1 cellular context compared by ENCODE assay signal in genomic region chr14:54453990-54454389, GRCh38. TPM values are rescaled to one million over a fixed set of nuclear protein-coding genes. Genes with fewer than 3 reads are reported as not detected.
"Had no signal": no experiment of that assay in that cellular context is flagged by ENCODE, and none has a peak within 500 bp of the region (broad histone marks: within the 10 kb centered on the region; RNA-seq: fewer than 3 reads in every experiment).

No MANE protein-coding gene starts in this region.

RNA-seq across cellular contexts. Expression of gene CDKN3, which starts 57.2 kb away (rescaled TPM):
- total RNA-seq: body of pancreas had no signal
